Comparison of ENCODE assay signal across 14 cellular contexts in genomic region chr3:13415236-13416001, GRCh38. TPM values are rescaled to one million over a fixed set of nuclear protein-coding genes. Genes with fewer than 3 reads are reported as not detected.
A peak's percentile ranks its signal among the peaks of the same experiment; 100 is the strongest.
DNase-seq lines count a peak whose midpoint lies in the region; ATAC-seq and TF ChIP-seq lines count a peak whose summit lies in the region.
"Had no signal": no experiment of that assay in that cellular context is flagged by ENCODE, and none has a peak within 500 bp of the region (broad histone marks: within the 10 kb centered on the region; RNA-seq: fewer than 3 reads in every experiment).

No MANE protein-coding gene starts in this region.

- no peak for TF ChIP-seq CTCF in NB4 (IDR thresholded peaks at IDR 0.05; ENCODE audit: low read depth, low read length)
- TF ChIP-seq CTCF in brain microvascular endothelial cell (IDR thresholded peaks at IDR 0.05; ENCODE audit: low read depth, low read length, missing control alignments) = no peak

- H3K27ac ChIP-seq in brain microvascular endothelial cell = no peak overlapping the region
- H3K27ac ChIP-seq: gastroesophageal sphincter, SJSA1 had no signal

- H3K27me3 ChIP-seq in brain microvascular endothelial cell (replicated peaks) = peaks cover 13% of the 10 kb centered on the region

- H3K36me3 ChIP-seq in brain microvascular endothelial cell (replicated peaks) = no peaks in the 10 kb centered on the region
- H3K36me3 ChIP-seq: gastroesophageal sphincter, SJSA1 had no signal

- CTCF ChIA-PET in activated CD8-positive, alpha-beta memory T cell treated with anti-CD3 and anti-CD28 coated beads, Interleukin-2, amount 10 ng/mL, durations not matched to agents 7 days and 5 days (lab: Charles Lee) = interaction anchor here (1.5 to 10.0 kb wide), 3 partner anchors 14 to 69 kb away, joined by 7 to 89 read pairs (median 7); no protein-coding TSS in a partner anchor

- H3K4me3 Mint-ChIP-seq in activated CD8-positive, alpha-beta memory T cell treated with anti-CD3 and anti-CD28 coated beads, Interleukin-2, amount 10 ng/mL, durations not matched to agents 7 days and 5 days = peak overlapping the region; percentile 69
- peak overlapping the region; percentile 94 for H3K4me3 Mint-ChIP-seq in activated naive CD8-positive, alpha-beta T cell
- peak overlapping the region; percentile 96 for H3K4me3 Mint-ChIP-seq in stimulated activated naive CD8-positive, alpha-beta T cell treated with anti-CD3 and anti-CD28 coated beads, Interleukin-15, Interleukin-2, amounts not matched to agents 100 ng/mL and 50 ng/mL, for 24 hours
- H3K4me3 Mint-ChIP-seq: endodermal cell, nephron had no signal

- H3K27ac Mint-ChIP-seq in activated CD8-positive, alpha-beta memory T cell treated with anti-CD3 and anti-CD28 coated beads, Interleukin-2, amount 10 ng/mL, durations not matched to agents 7 days and 5 days = peak overlapping the region; percentile 92
- H3K27ac Mint-ChIP-seq in activated naive CD8-positive, alpha-beta T cell = peak overlapping the region; percentile 98
- peak overlapping the region; percentile 79 for H3K27ac Mint-ChIP-seq in stimulated activated naive CD8-positive, alpha-beta T cell treated with anti-CD3 and anti-CD28 coated beads, Interleukin-15, Interleukin-2, amounts not matched to agents 100 ng/mL and 50 ng/mL, for 24 hours
- H3K27ac Mint-ChIP-seq: nephron had no signal

- no peak for DNase-seq in activated CD8-positive, alpha-beta memory T cell treated with anti-CD3 and anti-CD28 coated beads, Interleukin-2, amount 10 ng/mL, durations not matched to agents 7 days and 5 days
- DNase-seq in activated CD8-positive, alpha-beta memory T cell treated with anti-CD3 and anti-CD28 coated beads, Interleukin-2, amount 50 U/mL, for 48 hours = no peak
- DNase-seq in NB4 (ENCODE audit: low read depth) (peak; percentile 53), DMS 273 treated with DMSO at 0.1 percent for 48 hours (lab: John Stamatoyannopoulos, UW) (no peak), NCI-H774 (lab: John Stamatoyannopoulos, UW) (no peak), brain microvascular endothelial cell (no peak)
- DNase-seq: activated CD4-positive, alpha-beta T cell treated with anti-CD3 and anti-CD28 coated beads, Interleukin-2, amount 50 U/mL, for 48 hours; endodermal cell; GDM1 had no signal

- H3K36me3 Mint-ChIP-seq in activated CD8-positive, alpha-beta memory T cell treated with anti-CD3 and anti-CD28 coated beads, Interleukin-2, amount 10 ng/mL, durations not matched to agents 7 days and 5 days = peaks cover 33% of the 10 kb centered on the region
- peaks cover 4% of the 10 kb centered on the region for H3K36me3 Mint-ChIP-seq in activated naive CD8-positive, alpha-beta T cell
- H3K36me3 Mint-ChIP-seq in stimulated activated naive CD8-positive, alpha-beta T cell treated with anti-CD3 and anti-CD28 coated beads, Interleukin-15, Interleukin-2, amounts not matched to agents 100 ng/mL and 50 ng/mL, for 24 hours (ENCODE audit: low read depth) = peaks cover 43% of the 10 kb centered on the region

- no peaks in the 10 kb centered on the region for H3K9me3 Mint-ChIP-seq in activated CD8-positive, alpha-beta memory T cell treated with anti-CD3 and anti-CD28 coated beads, Interleukin-2, amount 10 ng/mL, durations not matched to agents 7 days and 5 days (ENCODE audit: low read depth)
- no peaks in the 10 kb centered on the region for H3K9me3 Mint-ChIP-seq in activated naive CD8-positive, alpha-beta T cell (ENCODE audit: low read depth)
- H3K9me3 Mint-ChIP-seq in stimulated activated naive CD8-positive, alpha-beta T cell treated with anti-CD3 and anti-CD28 coated beads, Interleukin-15, Interleukin-2, amounts not matched to agents 100 ng/mL and 50 ng/mL, for 24 hours = no peaks in the 10 kb centered on the region
- H3K9me3 Mint-ChIP-seq: endodermal cell, nephron had no signal

- no peak for ATAC-seq in activated CD8-positive, alpha-beta memory T cell treated with anti-CD3 and anti-CD28 coated beads, Interleukin-2, amount 10 ng/mL, durations not matched to agents 7 days and 5 days
- ATAC-seq: gastroesophageal sphincter had no signal

- peaks cover 56% of the 10 kb centered on the region for H3K4me1 Mint-ChIP-seq in activated CD8-positive, alpha-beta memory T cell treated with anti-CD3 and anti-CD28 coated beads, Interleukin-2, amount 10 ng/mL, durations not matched to agents 7 days and 5 days
- H3K4me1 Mint-ChIP-seq in activated naive CD8-positive, alpha-beta T cell (ENCODE audit: low read depth) = peaks cover 60% of the 10 kb centered on the region
- peaks cover 58% of the 10 kb centered on the region for H3K4me1 Mint-ChIP-seq in stimulated activated naive CD8-positive, alpha-beta T cell treated with anti-CD3 and anti-CD28 coated beads, Interleukin-15, Interleukin-2, amounts not matched to agents 100 ng/mL and 50 ng/mL, for 24 hours (ENCODE audit: low read depth)

- H3K4me3 ChIP-seq in NB4 (ENCODE audit: low read depth, low read length) = peak overlapping the region; percentile 45
- no peak overlapping the region for H3K4me3 ChIP-seq in brain microvascular endothelial cell (ENCODE audit: low read depth, low read length)
- H3K4me3 ChIP-seq: gastroesophageal sphincter, SJSA1 had no signal

- no peak for TF ChIP-seq POLR2A in NB4 (IDR thresholded peaks at IDR 0.05; ENCODE audit: extremely low read depth, insufficient read length)

- H3K27me3 Mint-ChIP-seq in activated CD8-positive, alpha-beta memory T cell treated with anti-CD3 and anti-CD28 coated beads, Interleukin-2, amount 10 ng/mL, durations not matched to agents 7 days and 5 days = no peaks in the 10 kb centered on the region
- no peaks in the 10 kb centered on the region for H3K27me3 Mint-ChIP-seq in activated naive CD8-positive, alpha-beta T cell
- H3K27me3 Mint-ChIP-seq in stimulated activated naive CD8-positive, alpha-beta T cell treated with anti-CD3 and anti-CD28 coated beads, Interleukin-15, Interleukin-2, amounts not matched to agents 100 ng/mL and 50 ng/mL, for 24 hours = no peaks in the 10 kb centered on the region

- in situ Hi-C loops in brain microvascular endothelial cell (cut with HindIII; ENCODE audit: low pct_ligation_motif_present, low sequenced_read_pairs) = no loop called here

RNA-seq across cellular contexts. Expression of gene NUP210, which starts 4.7 kb away (rescaled TPM):
- total RNA-seq in activated CD8-positive, alpha-beta memory T cell treated with anti-CD3 and anti-CD28 coated beads, Interleukin-2, amount 10 ng/mL, durations not matched to agents 7 days and 5 days = 100 to 1,000 TPM; 186 to 236 TPM
